9 cellular contexts compared by ENCODE assay signal in genomic region chr13:48653074-48654054, GRCh38. TPM values are rescaled to one million over a fixed set of nuclear protein-coding genes. Genes with fewer than 3 reads are reported as not detected.
DNase-seq lines count a peak whose midpoint lies in the region; ATAC-seq, FAIRE-seq and TF ChIP-seq lines count a peak whose summit lies in the region.
"Had no signal": no experiment of that assay in that cellular context is flagged by ENCODE, and none has a peak within 500 bp of the region (broad histone marks: within the 10 kb centered on the region; RNA-seq: fewer than 3 reads in every experiment).

Gene CYSLTR2, plus strand, starts transcription at chr13:48653929. Its CDS starts 52,889 bp downstream, at chr13:48706818.

- no peak within 1 kb of the TSS for H2AFZ ChIP-seq in Karpas-422 (ENCODE audit: low read length)

- no peaks in the 10 kb centered on the region for H3K79me2 ChIP-seq in Karpas-422 (ENCODE audit: low read length)

- H3K36me3 ChIP-seq in Karpas-422 (ENCODE audit: insufficient read depth, low read length) (no peaks in the 10 kb centered on the region), lower lobe of right lung (no peaks in the 10 kb centered on the region)

- no peaks in the 10 kb centered on the region for H3K9me3 ChIP-seq in Karpas-422 (ENCODE audit: low read length)
- H3K9me3 ChIP-seq in lower lobe of right lung, result no peaks in the 10 kb centered on the region

- DNase-seq in AG10803 (ENCODE audit: low read depth) (peak; percentile 34), Karpas-422 (peak; percentile 68), amniotic epithelial cell (ENCODE audit: low read depth) (peak; percentile 82), lower lobe of right lung (no peak), OCI-M2 (lab: John Stamatoyannopoulos, UW; ENCODE audit: unreplicated experiment) (no peak), D721Med (ENCODE audit: insufficient read length, low spot score) (no peak), NCI-H2081 (lab: John Stamatoyannopoulos, UW) (no peak)

- H3K4me1 ChIP-seq in Karpas-422 (ENCODE audit: low read length), result peaks cover 20% of the 10 kb centered on the region
- no peaks in the 10 kb centered on the region for H3K4me1 ChIP-seq in lower lobe of right lung

- no peak within 1 kb of the TSS for H3K9ac ChIP-seq in Karpas-422 (ENCODE audit: low read length)

- no peak for TF ChIP-seq CTCF in AG10803 (conservative IDR thresholded peaks at IDR 0.05; ENCODE audit: low read length)
- TF ChIP-seq CTCF in lower lobe of right lung (IDR thresholded peaks at IDR 0.05), result no peak
- TF ChIP-seq CTCF in D721Med (IDR thresholded peaks at IDR 0.05; ENCODE audit: insufficient read depth, missing control alignments), result no peak

- intact Hi-C loops in lower lobe of right lung (cut with DNase I), result no loop called here

- no peaks in the 10 kb centered on the region for H3K27me3 ChIP-seq in Karpas-422 (ENCODE audit: low read length)
- H3K27me3 ChIP-seq in lower lobe of right lung (ENCODE audit: low read depth), result no peaks in the 10 kb centered on the region

- H3K27ac ChIP-seq in Karpas-422 (ENCODE audit: low read length), result no peak within 1 kb of the TSS
- peak within 1 kb of the TSS; percentile 73 for H3K27ac ChIP-seq in lower lobe of right lung

- H3K9me2 ChIP-seq in Karpas-422 (replicated peaks; ENCODE audit: insufficient read depth, low read length), result no peaks in the 10 kb centered on the region

- peak within 1 kb of the TSS; percentile 31 for H3K4me2 ChIP-seq in Karpas-422 (ENCODE audit: low read depth, low read length, poor library complexity, severe bottlenecking)

- no peak for FAIRE-seq in D721Med (lab: Jason Lieb, UNC)
- FAIRE-seq: endometrium had no signal

- ATAC-seq in GM19035 (IDR thresholded peaks at IDR 0.05; ENCODE audit: unreplicated experiment) (peak; percentile 75), lower lobe of right lung (peak; percentile 83 to 85)

- no peak within 1 kb of the TSS for H3K4me3 ChIP-seq in AG10803 (ENCODE audit: low read length)
- no peak within 1 kb of the TSS for H3K4me3 ChIP-seq in Karpas-422 (ENCODE audit: low read length)
- H3K4me3 ChIP-seq in lower lobe of right lung, result peak within 1 kb of the TSS; percentile 25

- H4K20me1 ChIP-seq in Karpas-422 (ENCODE audit: insufficient read depth, low read depth, low read length), result no peaks in the 10 kb centered on the region

RNA-seq across cellular contexts. Expression of gene CYSLTR2, which starts in this region (rescaled TPM):
- total RNA-seq in Karpas-422 (2014; rRNA removed; shearing (Covaris generic); ENCODE audit: low replicate concordance), result 0.22 TPM in 1 of 2 replicates, not detected in the other
- 2.6 TPM for total RNA-seq in lower lobe of right lung

Comparison
In these comparisons a context has a peak if more than half of its experiments do, and no peak if none do; other contexts are left out.
1. Peak in DNase-seq and H3K4me2 ChIP-seq in Karpas-422; RNA of the gene not detected or under 1 TPM.
2. DNase-seq: peak in AG10803 (single experiment) and amniotic epithelial cell (single experiment); none in lower lobe of right lung (single experiment), OCI-M2 (single experiment), D721Med (single experiment) and NCI-H2081 (0 of 2).